ENCODE assay signal across 33 cellular contexts in the genomic region with DNA sequence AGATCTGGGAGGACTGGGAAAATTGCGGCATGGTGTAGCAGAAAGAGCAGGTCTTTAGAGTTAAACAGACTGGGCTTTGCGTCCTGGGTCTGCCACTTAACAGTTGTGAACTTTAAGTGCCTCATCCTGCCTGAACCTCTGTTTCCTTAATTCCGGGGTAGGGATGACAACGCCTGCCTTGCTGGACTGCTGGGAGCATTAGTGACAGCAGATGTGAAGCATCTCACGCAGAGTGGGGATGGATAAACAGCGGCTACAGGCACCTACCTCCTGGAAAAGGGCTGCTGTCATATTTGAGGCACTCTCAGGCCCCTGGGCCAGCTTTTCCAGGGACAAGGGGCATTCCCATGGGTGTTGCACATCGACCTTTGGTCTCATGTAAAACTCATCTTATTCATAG.
"Had no signal": no experiment of that assay in that cellular context is flagged by ENCODE, and none has a peak within 500 bp of the region (broad histone marks: within the 10 kb centered on the region; RNA-seq: fewer than 3 reads in every experiment).

No MANE protein-coding gene starts in this region.

- H3K4me1 Mint-ChIP-seq: activated B cell treated with CpG ODN at 0.5 μM for 24 hours; activated naive CD8-positive, alpha-beta T cell treated with anti-CD3 and anti-CD28 coated beads, Interleukin-2, amount 50 U/mL, for 24 hours; brain had no signal

- H3K36me3 Mint-ChIP-seq: activated CD4-positive, alpha-beta memory T cell treated with anti-CD3 and anti-CD28 coated beads for 36 hours; activated naive CD8-positive, alpha-beta T cell; brain had no signal

- H3K4me3 Mint-ChIP-seq: activated B cell treated with CpG ODN at 0.5 μM for 24 hours; activated CD4-positive, alpha-beta memory T cell treated with anti-CD3 and anti-CD28 coated beads for 36 hours; activated naive CD4-positive, alpha-beta T cell treated with anti-CD3 and anti-CD28 coated beads for 36 hours; activated naive CD8-positive, alpha-beta T cell; activated naive CD8-positive, alpha-beta T cell treated with anti-CD3 and anti-CD28 coated beads, Interleukin-2, amount 50 U/mL, for 24 hours; activated T-cell treated with anti-CD3 and anti-CD28 coated beads, Interleukin-2, amount 50 U/mL, for 4 hours; activated T-helper 1 cell treated with anti-CD3 and anti-CD28 coated beads, Interleukin-12 subunit alpha, Interleukin-12 subunit beta, Interleukin-2, Interleukin-4 antibody, amounts not matched to agents 30 ng/mL and 10 ng/mL and 1 ng/mL, durations not matched to agents 14 hours and 24 hours and 36 hours; brain had no signal

- H3K27ac Mint-ChIP-seq: activated B cell treated with CpG ODN at 0.5 μM for 24 hours; activated CD4-positive, alpha-beta memory T cell treated with anti-CD3 and anti-CD28 coated beads for 36 hours; activated naive CD4-positive, alpha-beta T cell treated with anti-CD3 and anti-CD28 coated beads for 36 hours; activated naive CD8-positive, alpha-beta T cell; activated naive CD8-positive, alpha-beta T cell treated with anti-CD3 and anti-CD28 coated beads, Interleukin-2, amount 50 U/mL, for 24 hours; activated T-helper 1 cell treated with anti-CD3 and anti-CD28 coated beads, Interleukin-12 subunit alpha, Interleukin-12 subunit beta, Interleukin-2, Interleukin-4 antibody, amounts not matched to agents 30 ng/mL and 10 ng/mL and 1 ng/mL, durations not matched to agents 14 hours and 24 hours and 36 hours had no signal

- DNase-seq: activated B cell treated with CpG ODN at 0.5 μM for 24 hours; activated CD4-positive, alpha-beta memory T cell treated with anti-CD3 and anti-CD28 coated beads for 36 hours; activated CD4-positive, alpha-beta T cell treated with anti-CD3 and anti-CD28 coated beads for 4 hours; activated CD4-positive, alpha-beta T cell treated with anti-CD3 and anti-CD28 coated beads, Interleukin-2, amount 50 U/mL, for 1 hour; activated CD4-positive, CD25-positive, alpha-beta regulatory T cell treated with anti-CD3 and anti-CD28 coated beads, Interleukin-2, amount 50 U/mL, for 72 hours; activated CD8-positive, alpha-beta memory T cell treated with anti-CD3 and anti-CD28 coated beads, Interleukin-2, amount 50 U/mL, for 4 hours; activated gamma-delta T cell treated with Interleukin-2 at 50 U/mL for 16 hours; activated naive CD4-positive, alpha-beta T cell treated with anti-CD3 and anti-CD28 coated beads for 36 hours; activated naive CD8-positive, alpha-beta T cell treated with anti-CD3 and anti-CD28 coated beads, Interleukin-2, amount 50 U/mL, for 24 hours; activated T-cell treated with anti-CD3 and anti-CD28 coated beads for 4 hours; activated T-cell treated with anti-CD3 and anti-CD28 coated beads, Interleukin-2, amount 50 U/mL, for 4 hours; anterior cingulate cortex; central memory CD4-positive, alpha-beta T cell; Kasumi-1; KG1; MG63; NCI-H1048; NCI-H1105 treated with DMSO at 0.1 percent for 48 hours; NCI-H1436; NCI-H187; NCI-H2107; NCI-H2171; NCI-H510A; NCI-H69; NK-92 treated with Interleukin-12 subunit alpha and Interleukin-12 subunit beta, amount 100 ng/mL, for 24 hours; PC-3; Peyer's patch; RPMI8226; SJCRH30; T1000 had no signal
